ENCODE assay signal across 8 cellular contexts in genomic region chr15:88913017-88913849, GRCh38. TPM values are rescaled to one million over a fixed set of nuclear protein-coding genes. Genes with fewer than 3 reads are reported as not detected.
DNase-seq lines count a peak whose midpoint lies in the region; ATAC-seq and TF ChIP-seq lines count a peak whose summit lies in the region.

A gene with protein sequence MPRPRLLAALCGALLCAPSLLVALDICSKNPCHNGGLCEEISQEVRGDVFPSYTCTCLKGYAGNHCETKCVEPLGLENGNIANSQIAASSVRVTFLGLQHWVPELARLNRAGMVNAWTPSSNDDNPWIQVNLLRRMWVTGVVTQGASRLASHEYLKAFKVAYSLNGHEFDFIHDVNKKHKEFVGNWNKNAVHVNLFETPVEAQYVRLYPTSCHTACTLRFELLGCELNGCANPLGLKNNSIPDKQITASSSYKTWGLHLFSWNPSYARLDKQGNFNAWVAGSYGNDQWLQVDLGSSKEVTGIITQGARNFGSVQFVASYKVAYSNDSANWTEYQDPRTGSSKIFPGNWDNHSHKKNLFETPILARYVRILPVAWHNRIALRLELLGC (minus strand): TSS chr15:88913379. CDS start chr15:88913319, 60 bp downstream.

- peak within 1 kb of the TSS; percentile 89 for H3K9ac ChIP-seq in BLaER1

- no peak for TF ChIP-seq CTCF in suprapubic skin (IDR thresholded peaks at IDR 0.05)

- H3K36me3 Mint-ChIP-seq in activated naive CD4-positive, alpha-beta T cell treated with anti-CD3 and anti-CD28 coated beads for 36 hours (ENCODE audit: low read depth): no peaks in the 10 kb centered on the region

- H3K27me3 ChIP-seq in BLaER1 (no peaks in the 10 kb centered on the region), suprapubic skin (no peaks in the 10 kb centered on the region)

- CTCF ChIA-PET in activated naive CD4-positive, alpha-beta T cell treated with anti-CD3 and anti-CD28 coated beads for 36 hours (lab: Charles Lee): interaction anchor here (1.9 to 4.1 kb wide), 2 partner anchors 8 to 10 kb away, joined by 7 to 25 read pairs; no protein-coding TSS in a partner anchor

- intact Hi-C loops in activated naive CD4-positive, alpha-beta T cell treated with anti-CD3 and anti-CD28 coated beads for 36 hours (cut with micrococcal nuclease): loop anchor here (1.0 to 2.0 kb wide), 3 partner anchors 9 to 104 kb away; partner anchors contain the start of gene HAPLN3

- peak within 1 kb of the TSS; percentile 99 for H3K4me2 ChIP-seq in BLaER1

- H3K4me3 Mint-ChIP-seq in activated naive CD4-positive, alpha-beta T cell treated with anti-CD3 and anti-CD28 coated beads for 36 hours: peak within 1 kb of the TSS; percentile 91

- H3K4me1 ChIP-seq in BLaER1: peaks cover 51% of the 10 kb centered on the region
- H3K4me1 ChIP-seq in suprapubic skin: peaks cover 48% of the 10 kb centered on the region

- peak within 1 kb of the TSS; percentile 88 for H3K27ac ChIP-seq in BLaER1
- peak within 1 kb of the TSS; percentile 91 for H3K27ac ChIP-seq in suprapubic skin

- WGBS in suprapubic skin: under 1% methylated on average over 31 of the region's 67 CpGs

- peaks cover 2% of the 10 kb centered on the region; the same call in 1 of the 2 replicates for H4K20me1 ChIP-seq in BLaER1

- TF ChIP-seq POLR2A in suprapubic skin (IDR thresholded peaks at IDR 0.05): peak in 1 of 2 donors; percentile 68

- no peak for TF ChIP-seq EP300 in suprapubic skin (IDR thresholded peaks at IDR 0.05)

- H3K27ac Mint-ChIP-seq in activated naive CD4-positive, alpha-beta T cell treated with anti-CD3 and anti-CD28 coated beads for 36 hours: peak within 1 kb of the TSS; percentile 79

- DNase-seq in SK-N-DZ (ENCODE audit: low spot score): peak; percentile 73
- peak; percentile 74 for DNase-seq in activated naive CD4-positive, alpha-beta T cell treated with anti-CD3 and anti-CD28 coated beads for 36 hours
- peak; percentile 75 for DNase-seq in germinal center (ENCODE audit: low spot score)
- DNase-seq in nucleus accumbens (lab: John Stamatoyannopoulos, UW): peak in 46 of 56 donors; percentile 13 to 80 (median 60)
- DNase-seq in suprapubic skin (ENCODE audit: low spot score in 2 of 2): peak in 1 of 2 donors; percentile 87

- peaks cover 17% of the 10 kb centered on the region for H3K4me1 Mint-ChIP-seq in activated naive CD4-positive, alpha-beta T cell treated with anti-CD3 and anti-CD28 coated beads for 36 hours (ENCODE audit: low read depth)

- H3K36me3 ChIP-seq in BLaER1: peaks cover 22% of the 10 kb centered on the region
- peaks cover 16% of the 10 kb centered on the region for H3K36me3 ChIP-seq in suprapubic skin

- H3K4me3 ChIP-seq in BLaER1 (peak within 1 kb of the TSS; percentile 81), suprapubic skin (peak within 1 kb of the TSS; percentile 88)

- no peaks in the 10 kb centered on the region for H3K9me3 Mint-ChIP-seq in activated naive CD4-positive, alpha-beta T cell treated with anti-CD3 and anti-CD28 coated beads for 36 hours

- ATAC-seq in GM19372 (IDR thresholded peaks at IDR 0.05; ENCODE audit: low read depth, unreplicated experiment) (peak; percentile 85), HG03460 (IDR thresholded peaks at IDR 0.05; ENCODE audit: unreplicated experiment) (peak; percentile 86)

- no peaks in the 10 kb centered on the region for H3K9me3 ChIP-seq in BLaER1
- no peaks in the 10 kb centered on the region for H3K9me3 ChIP-seq in suprapubic skin

- H3K27me3 Mint-ChIP-seq in activated naive CD4-positive, alpha-beta T cell treated with anti-CD3 and anti-CD28 coated beads for 36 hours (ENCODE audit: low read depth): no peaks in the 10 kb centered on the region

RNA-seq across cellular contexts. Expression of the gene that starts here (rescaled TPM):
- polyA plus RNA-seq in SK-N-DZ (2014; cell fraction: cytosol; rRNA removed): 33.9 and 45.2 TPM in 2 replicates
- 50.8 and 51.1 TPM in 2 replicates for polyA plus RNA-seq in SK-N-DZ (2014; cell fraction: nucleus; rRNA removed)
- 10 to 100 TPM; 28.2 to 31.6 TPM for total RNA-seq in activated naive CD4-positive, alpha-beta T cell treated with anti-CD3 and anti-CD28 coated beads for 36 hours
- total RNA-seq in suprapubic skin: 100 to 1,000 TPM; 154 to 211 (median 171) TPM

Comparison
In these comparisons a context has a peak if more than half of its experiments do, and no peak if none do; other contexts are left out.
1. RNA of the gene that starts here (total RNA-seq): 154 to 211 TPM in suprapubic skin; 28.2 to 31.6 TPM in activated naive CD4-positive, alpha-beta T cell treated with anti-CD3 and anti-CD28 coated beads for 36 hours; every median in the first group is over 4 times any median in the second.